Comparison of ENCODE assay signal across 19 cellular contexts in the genomic region with DNA sequence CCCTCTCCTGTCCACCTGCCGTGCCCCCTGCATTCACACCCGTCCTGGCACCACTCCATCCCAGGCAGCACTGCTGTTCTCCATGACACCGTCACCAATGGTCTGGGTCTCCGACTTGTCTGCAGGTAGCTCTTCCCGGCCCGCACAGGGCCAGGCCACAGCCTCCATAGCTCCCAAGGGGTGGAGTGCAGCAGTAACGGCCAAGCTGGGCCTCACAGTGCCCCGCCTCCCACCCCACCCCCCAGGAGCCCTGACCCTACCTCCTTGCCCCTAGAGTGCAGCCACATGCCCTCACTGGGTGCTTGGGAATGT.
"Had no signal": no experiment of that assay in that cellular context is flagged by ENCODE, and none has a peak within 500 bp of the region (broad histone marks: within the 10 kb centered on the region; RNA-seq: fewer than 3 reads in every experiment).

No MANE protein-coding gene starts in this region.

- H3K27ac Mint-ChIP-seq: activated CD4-positive, alpha-beta memory T cell treated with anti-CD3 and anti-CD28 coated beads for 36 hours; stimulated activated naive B cell treated with anti-CD40 and anti-IgM and Interleukin-4, amounts not matched to agents 10 μg/mL and 1 μg/mL and 100 μg/mL, for 72 hours had no signal

- H3K27me3 Mint-ChIP-seq: activated CD4-positive, alpha-beta memory T cell treated with anti-CD3 and anti-CD28 coated beads for 36 hours; activated T-helper 17 cell treated with anti-CD3 and anti-CD28 coated beads, Interleukin-2, amount 50 U/mL, for 72 hours; brain; naive thymus-derived CD8-positive, alpha-beta T cell; stimulated activated naive B cell treated with anti-CD40 and anti-IgM and Interleukin-4, amounts not matched to agents 10 μg/mL and 1 μg/mL and 100 μg/mL, for 72 hours had no signal

- H3K9me3 ChIP-seq: colonic mucosa, esophagus muscularis mucosa, neutrophil, pancreas, thyroid gland had no signal

- DNase-seq: activated CD4-positive, alpha-beta memory T cell treated with anti-CD3 and anti-CD28 coated beads for 36 hours; activated naive CD4-positive, alpha-beta T cell; activated T-cell treated with anti-CD3 and anti-CD28 coated beads for 4 hours; caudate nucleus; immature natural killer cell; kidney glomerular epithelial cell; naive thymus-derived CD8-positive, alpha-beta T cell; stimulated activated CD4-positive, alpha-beta T cell treated with anti-CD3 and anti-CD28 coated beads, Interleukin-4, amount 100 ng/mL, for 24 hours; stimulated activated naive B cell treated with anti-CD40 and anti-IgM and Interleukin-4, amounts not matched to agents 10 μg/mL and 1 μg/mL and 100 μg/mL, for 72 hours; thyroid gland had no signal

- H3K36me3 ChIP-seq: colonic mucosa, esophagus muscularis mucosa, pancreas, thyroid gland, WERI-Rb-1 had no signal

- H3K27me3 ChIP-seq: colonic mucosa, esophagus muscularis mucosa, neutrophil, pancreas, thyroid gland had no signal

- H3K4me3 Mint-ChIP-seq: activated CD4-positive, alpha-beta memory T cell treated with anti-CD3 and anti-CD28 coated beads for 36 hours; activated T-helper 17 cell treated with anti-CD3 and anti-CD28 coated beads, Interleukin-2, amount 50 U/mL, for 72 hours; brain; immature natural killer cell had no signal

- H3K36me3 Mint-ChIP-seq: activated CD4-positive, alpha-beta memory T cell treated with anti-CD3 and anti-CD28 coated beads for 36 hours; brain; immature natural killer cell; stimulated activated naive B cell treated with anti-CD40 and anti-IgM and Interleukin-4, amounts not matched to agents 10 μg/mL and 1 μg/mL and 100 μg/mL, for 72 hours had no signal

- H3K4me3 ChIP-seq: colonic mucosa, esophagus muscularis mucosa, pancreas, thyroid gland had no signal

- ATAC-seq: activated T-helper 17 cell treated with anti-CD3 and anti-CD28 coated beads, Interleukin-2, amount 50 U/mL, for 72 hours; naive thymus-derived CD8-positive, alpha-beta T cell; sciatic nerve; stimulated activated naive B cell treated with anti-CD40 and anti-IgM and Interleukin-4, amounts not matched to agents 10 μg/mL and 1 μg/mL and 100 μg/mL, for 72 hours had no signal

- FAIRE-seq: endothelial cell of umbilical vein, pancreas had no signal

- H3K27ac ChIP-seq: colonic mucosa, esophagus muscularis mucosa, neutrophil, thyroid gland had no signal

- H3K9me3 Mint-ChIP-seq: activated CD4-positive, alpha-beta memory T cell treated with anti-CD3 and anti-CD28 coated beads for 36 hours; activated T-helper 17 cell treated with anti-CD3 and anti-CD28 coated beads, Interleukin-2, amount 50 U/mL, for 72 hours; brain; immature natural killer cell; naive thymus-derived CD8-positive, alpha-beta T cell; stimulated activated naive B cell treated with anti-CD40 and anti-IgM and Interleukin-4, amounts not matched to agents 10 μg/mL and 1 μg/mL and 100 μg/mL, for 72 hours had no signal
